Comparison of ENCODE assay signal across 18 cellular contexts in genomic region chr17:9726291-9726690, GRCh38.
"Had no signal": no experiment of that assay in that cellular context is flagged by ENCODE, and none has a peak within 500 bp of the region (broad histone marks: within the 10 kb centered on the region; RNA-seq: fewer than 3 reads in every experiment).

No MANE protein-coding gene starts in this region.

- H3K36me3 Mint-ChIP-seq: naive thymus-derived CD8-positive, alpha-beta T cell; stimulated activated effector memory CD8-positive, alpha-beta T cell treated with anti-CD3 and anti-CD28 coated beads, Interleukin-12 subunit alpha, Interleukin-12 subunit beta, amount 100 ng/mL, for 72 hours had no signal

- H3K4me1 ChIP-seq: esophagus muscularis mucosa, lower lobe of right lung, prostate gland, right atrium auricular region, stomach, thyroid gland had no signal

- H3K27ac Mint-ChIP-seq: naive thymus-derived CD8-positive, alpha-beta T cell; stimulated activated effector memory CD8-positive, alpha-beta T cell treated with anti-CD3 and anti-CD28 coated beads, Interleukin-12 subunit alpha, Interleukin-12 subunit beta, amount 100 ng/mL, for 72 hours; type B pancreatic cell had no signal

- H3K4me1 Mint-ChIP-seq: naive thymus-derived CD8-positive, alpha-beta T cell; stimulated activated effector memory CD8-positive, alpha-beta T cell treated with anti-CD3 and anti-CD28 coated beads, Interleukin-12 subunit alpha, Interleukin-12 subunit beta, amount 100 ng/mL, for 72 hours had no signal

- H3K4me3 ChIP-seq: esophagus muscularis mucosa, lower lobe of right lung, prostate gland, right atrium auricular region, smooth muscle cell, stomach, thyroid gland had no signal

- H3K9me3 ChIP-seq: esophagus muscularis mucosa, lower lobe of right lung, prostate gland, right atrium auricular region, thyroid gland had no signal

- H3K36me3 ChIP-seq: esophagus muscularis mucosa, lower lobe of right lung, prostate gland, right atrium auricular region, thyroid gland had no signal

- H3K4me2 ChIP-seq: smooth muscle cell had no signal

- H3K27me3 ChIP-seq: foreskin keratinocyte, right atrium auricular region, thyroid gland had no signal

- H3K27me3 Mint-ChIP-seq: type B pancreatic cell had no signal

- H3K27ac ChIP-seq: esophagus muscularis mucosa, foreskin keratinocyte, lower lobe of right lung, prostate gland, right atrium auricular region, stomach, thyroid gland had no signal

- DNase-seq: effector CD8-positive, alpha-beta T cell; foreskin keratinocyte; left ventricle myocardium superior; lower lobe of right lung; naive thymus-derived CD8-positive, alpha-beta T cell; stimulated activated CD4-positive, alpha-beta T cell treated with anti-CD3 and anti-CD28 coated beads, Interleukin-12 subunit alpha, Interleukin-12 subunit beta, amount 100 ng/mL, for 4 hours; stimulated activated CD4-positive, alpha-beta T cell treated with anti-CD3 and anti-CD28 coated beads, Interleukin-1b, Interleukin-23, amount 100 ng/mL, for 48 hours; stimulated activated CD4-positive, alpha-beta T cell treated with anti-CD3 and anti-CD28 coated beads, Interleukin-4, amount 100 ng/mL, for 24 hours; stimulated activated naive CD4-positive, alpha-beta T cell treated with Interleukin-2 at 50 U/mL for 16 hours; stomach; thyroid gland had no signal

- H3K9me3 Mint-ChIP-seq: naive thymus-derived CD8-positive, alpha-beta T cell; stimulated activated effector memory CD8-positive, alpha-beta T cell treated with anti-CD3 and anti-CD28 coated beads, Interleukin-12 subunit alpha, Interleukin-12 subunit beta, amount 100 ng/mL, for 72 hours; type B pancreatic cell had no signal

- ATAC-seq: foreskin keratinocyte; left ventricle myocardium superior; lower lobe of right lung; naive thymus-derived CD8-positive, alpha-beta T cell; sciatic nerve; stimulated activated effector memory CD8-positive, alpha-beta T cell treated with anti-CD3 and anti-CD28 coated beads, Interleukin-12 subunit alpha, Interleukin-12 subunit beta, amount 100 ng/mL, for 72 hours had no signal

- H3K4me3 Mint-ChIP-seq: naive thymus-derived CD8-positive, alpha-beta T cell; stimulated activated effector memory CD8-positive, alpha-beta T cell treated with anti-CD3 and anti-CD28 coated beads, Interleukin-12 subunit alpha, Interleukin-12 subunit beta, amount 100 ng/mL, for 72 hours; type B pancreatic cell had no signal
